ENCODE assay signal across 22 cellular contexts in genomic region chr22:36739185-36739584, GRCh38. TPM values are rescaled to one million over a fixed set of nuclear protein-coding genes. Genes with fewer than 3 reads are reported as not detected.
DNase-seq lines count a peak whose midpoint lies in the region; ATAC-seq and TF ChIP-seq lines count a peak whose summit lies in the region.
"Had no signal": no experiment of that assay in that cellular context is flagged by ENCODE, and none has a peak within 500 bp of the region (broad histone marks: within the 10 kb centered on the region; RNA-seq: fewer than 3 reads in every experiment).

No MANE protein-coding gene starts in this region.

- 85 to 92% methylated on average over 1 of the region's 1 CpG for WGBS in sigmoid colon, 2 donors

- DNase-seq in H7: peak; percentile 28
- peak; percentile 6 for DNase-seq in ecto neural progenitor cell (ENCODE audit: low spot score)
- DNase-seq in left lobe of liver (ENCODE audit: low spot score): peak; percentile 21
- DNase-seq in sigmoid colon: peak; percentile 12
- no peak for DNase-seq in effector CD8-positive, alpha-beta T cell (lab: John Stamatoyannopoulos, UW)
- no peak for DNase-seq in DMS79 treated with DMSO at 0.1 percent for 48 hours (lab: John Stamatoyannopoulos, UW)
- no peak for DNase-seq in D341Med (ENCODE audit: low spot score)
- DNase-seq: 8988T; C1 segment of cervical spinal cord; Calu3; CD4-positive, alpha-beta memory T cell; COR-L47; DMS153; EL; GDM1 had no signal

- intact Hi-C loops in sigmoid colon (cut with DNase I): no loop called here

- H3K36me3 ChIP-seq in H7 (replicated peaks; ENCODE audit: control insufficient read depth, insufficient read depth, low read length): no peaks in the 10 kb centered on the region
- no peaks in the 10 kb centered on the region for H3K36me3 ChIP-seq in sigmoid colon
- H3K36me3 ChIP-seq: HAP-1 had no signal

- ATAC-seq in left lobe of liver (no peak), GM19467 (IDR thresholded peaks at IDR 0.05; ENCODE audit: unreplicated experiment) (no peak)
- ATAC-seq: A549, GM12878, GM23338 had no signal

- H3K9me3 ChIP-seq in sigmoid colon: peaks cover 0 to 9% (median 0%) of the 10 kb centered on the region in 4 donors
- H3K9me3 ChIP-seq: A549, HAP-1 had no signal

- H3K4me3 ChIP-seq in H7 (ENCODE audit: insufficient read depth, low read depth, low read length): no peak overlapping the region
- no peak overlapping the region for H3K4me3 ChIP-seq in sigmoid colon
- H3K4me3 ChIP-seq: A549, GM12878, GM23338, HAP-1 had no signal

- no peak for TF ChIP-seq EP300 in sigmoid colon (IDR thresholded peaks at IDR 0.05)

- H3K27ac ChIP-seq in sigmoid colon: no peak overlapping the region
- H3K27ac ChIP-seq: A549 had no signal

- no peak for TF ChIP-seq CTCF in sigmoid colon (IDR thresholded peaks at IDR 0.05)

- no peaks in the 10 kb centered on the region for H3K27me3 ChIP-seq in H7 (ENCODE audit: control insufficient read depth, insufficient read depth, low read length)
- H3K27me3 ChIP-seq in sigmoid colon: peaks cover 0 to 25% (median 5%) of the 10 kb centered on the region in 3 donors

- no peak for TF ChIP-seq POLR2A in sigmoid colon (IDR thresholded peaks at IDR 0.05)

- H3K4me1 ChIP-seq in sigmoid colon: no peaks in the 10 kb centered on the region
- H3K4me1 ChIP-seq: A549 had no signal

RNA-seq across cellular contexts. Expression of gene CACNG2, which starts 35.6 kb away (rescaled TPM):
- total RNA-seq in H7 (2014; rRNA removed; shearing (Covaris generic)): 0.15 TPM in 1 of 2 replicates, not detected in the other
- not detected for total RNA-seq in left lobe of liver
- not detected for total RNA-seq in sigmoid colon
- polyA plus RNA-seq in sigmoid colon: under 1 TPM in 1 of 3 donors, not detected in 2; under 0.01 TPM
- total RNA-seq: Calu3; CD4-positive, alpha-beta memory T cell; GM12878; GM23338; H4 had no signal
- polyA plus RNA-seq: A549; BJ; CD4-positive, alpha-beta memory T cell; GM12878; GM23338 had no signal

RNA-seq across cellular contexts. Expression of gene IFT27, which starts 36.7 kb away (rescaled TPM):
- 20.2 and 30.1 TPM in 2 replicates for total RNA-seq in H7 (2014; rRNA removed; shearing (Covaris generic))
- 14.9 TPM for total RNA-seq in left lobe of liver
- total RNA-seq in sigmoid colon: 10 to 100 TPM; 15.9 to 27.7 (median 25.1) TPM
- 10 to 100 TPM; 15.0 to 27.9 (median 17.8) TPM for polyA plus RNA-seq in sigmoid colon

Comparison
In these comparisons a context has a peak if more than half of its experiments do, and no peak if none do; other contexts are left out.
1. DNase-seq: peak in H7 (single experiment), ecto neural progenitor cell (single experiment), left lobe of liver (single experiment) and sigmoid colon (single experiment); none in effector CD8-positive, alpha-beta T cell (single experiment), DMS79 treated with DMSO at 0.1 percent for 48 hours (single experiment) and D341Med (single experiment).